In the genomic region with DNA sequence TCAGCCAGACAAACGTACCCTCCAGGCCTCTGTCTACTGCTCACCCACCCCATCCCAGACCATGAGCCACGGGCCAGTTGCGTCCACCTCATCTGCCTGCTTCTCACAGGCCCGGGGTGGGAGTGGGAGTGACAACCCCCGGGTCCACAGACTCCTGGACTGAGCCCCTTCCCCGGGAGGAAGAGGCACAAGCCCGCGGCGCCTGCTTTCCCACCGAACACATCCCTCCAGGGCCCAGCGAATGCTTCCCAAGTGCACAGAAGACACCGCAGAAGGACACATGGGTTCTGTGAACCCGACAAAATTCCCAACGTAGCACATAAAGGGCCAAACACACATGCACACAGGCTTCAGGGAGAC, we compare ENCODE assay signal across 23 cellular contexts. TPM values are rescaled to one million over a fixed set of nuclear protein-coding genes. Genes with fewer than 3 reads are reported as not detected.
"Had no signal": no experiment of that assay in that cellular context is flagged by ENCODE, and none has a peak within 500 bp of the region (broad histone marks: within the 10 kb centered on the region; RNA-seq: fewer than 3 reads in every experiment).

No MANE protein-coding gene starts in this region.

- H3K27me3 ChIP-seq: ascending aorta, dorsolateral prefrontal cortex, pancreas, tibial nerve had no signal

- H3K27ac ChIP-seq: ascending aorta, pancreas, tibial nerve had no signal

- ATAC-seq: activated CD8-positive, alpha-beta T cell treated with anti-CD3 and anti-CD28 coated beads, Interleukin-2, amount 10 ng/mL, durations not matched to agents 7 days and 5 days; activated naive CD8-positive, alpha-beta T cell treated with anti-CD3 and anti-CD28 coated beads, Interleukin-2, amount 50 U/mL, for 24 hours; activated T-cell treated with anti-CD3 and anti-CD28 coated beads, Interleukin-2, amount 50 U/mL, for 72 hours; pancreas; stimulated activated naive B cell treated with anti-CD40 and anti-IgM and Interleukin-4, amounts not matched to agents 10 μg/mL and 1 μg/mL and 100 μg/mL, for 72 hours had no signal

- H3K9me3 ChIP-seq: ascending aorta, pancreas, tibial nerve had no signal

- DNase-seq: activated B cell treated with CpG ODN at 0.5 μM for 24 hours; activated CD4-positive, alpha-beta T cell treated with anti-CD3 and anti-CD28 coated beads, Interleukin-2, amount 10 ng/mL, durations not matched to agents 24 days and 14 days; activated CD8-positive, alpha-beta memory T cell treated with anti-CD3 and anti-CD28 coated beads, Interleukin-2, amount 50 U/mL, for 4 hours; activated CD8-positive, alpha-beta T cell treated with anti-CD3 and anti-CD28 coated beads, Interleukin-2, amount 10 ng/mL, durations not matched to agents 7 days and 5 days; activated naive CD4-positive, alpha-beta T cell; activated naive CD8-positive, alpha-beta T cell treated with anti-CD3 and anti-CD28 coated beads, Interleukin-2, amount 50 U/mL, for 24 hours; activated T-cell treated with anti-CD3 and anti-CD28 coated beads, Interleukin-2, amount 50 U/mL, for 72 hours; hippocampal formation; midbrain; retina; stimulated activated CD4-positive, alpha-beta T cell treated with anti-CD3 and anti-CD28 coated beads, Interleukin-15, amount 100 ng/mL, for 24 hours; stimulated activated CD4-positive, alpha-beta T cell treated with anti-CD3 and anti-CD28 coated beads, Interleukin-4, amount 100 ng/mL, for 1 hour; stimulated activated naive B cell treated with anti-CD40 and anti-IgM and Interleukin-4, amounts not matched to agents 10 μg/mL and 1 μg/mL and 100 μg/mL, for 72 hours; substantia nigra; SW 1271 had no signal

- FAIRE-seq: bronchial epithelial cell, endometrium, pancreas, TTC549 had no signal

- H3K4me3 ChIP-seq: ascending aorta, pancreas had no signal

- H3K4me1 ChIP-seq: ascending aorta, pancreas, tibial nerve had no signal

RNA-seq across cellular contexts. Expression of a gene that starts 18.0 kb away (rescaled TPM):
- total RNA-seq: activated CD8-positive, alpha-beta T cell treated with anti-CD3 and anti-CD28 coated beads, Interleukin-2, amount 10 ng/mL, durations not matched to agents 7 days and 5 days; T-helper 2 cell treated with Interferon-gamma antibody and Interleukin-4, amounts not matched to agents 100 ng/mL and 5 ng/mL, for 36 hours had no signal
